ENCODE assay signal across 8 cellular contexts in genomic region chr11:75532200-75532972, GRCh38. TPM values are rescaled to one million over a fixed set of nuclear protein-coding genes. Genes with fewer than 3 reads are reported as not detected.
A peak's percentile ranks its signal among the peaks of the same experiment; 100 is the strongest.
DNase-seq lines count a peak whose midpoint lies in the region; ATAC-seq and TF ChIP-seq lines count a peak whose summit lies in the region.

No MANE protein-coding gene starts in this region.

- H3K79me2 ChIP-seq in PC-9 (ENCODE audit: low read depth) (no peaks in the 10 kb centered on the region), fibroblast of lung (ENCODE audit: control insufficient read depth, insufficient read depth, low read length) (no peaks in the 10 kb centered on the region), neural cell (replicated peaks; ENCODE audit: insufficient read depth, low read length) (no peaks in the 10 kb centered on the region)

- DNase-seq in DMS79 (lab: John Stamatoyannopoulos, UW), result peak; percentile 70
- DNase-seq in PC-9, result peak; percentile 72 to 76
- peak; percentile 81 for DNase-seq in activated T-cell treated with anti-CD3 and anti-CD28 coated beads for 4 hours
- peak; percentile 29 to 51 for DNase-seq in fibroblast of lung (ENCODE audit: low read depth in 2 of 2)
- peak in 38 of 49 donors; percentile 6 to 72 (median 40) for DNase-seq in substantia nigra (lab: John Stamatoyannopoulos, UW)

- ATAC-seq in GM19397 (IDR thresholded peaks at IDR 0.05; ENCODE audit: unreplicated experiment), result no peak

- intact Hi-C loops in PC-9 (cut with micrococcal nuclease; ENCODE audit: unreplicated experiment), result loop anchor here (1.0 to 5.0 kb wide), 4 partner anchors 87 to 252 kb away; no protein-coding TSS in a partner anchor

- no peak overlapping the region for H2AFZ ChIP-seq in PC-9
- no peak overlapping the region for H2AFZ ChIP-seq in fibroblast of lung (ENCODE audit: low read length)
- H2AFZ ChIP-seq in neural cell (ENCODE audit: low read depth, low read length), result no peak overlapping the region

- H3K36me3 ChIP-seq in PC-9 (ENCODE audit: low read depth), result no peaks in the 10 kb centered on the region
- no peaks in the 10 kb centered on the region for H3K36me3 ChIP-seq in fibroblast of lung (ENCODE audit: control insufficient read depth, insufficient read depth, low read length)
- H3K36me3 ChIP-seq in neural cell (ENCODE audit: insufficient read depth, low read length), result no peaks in the 10 kb centered on the region

- TF ChIP-seq CTCF in PC-9 (conservative IDR thresholded peaks at IDR 0.05) (peak; percentile 99), fibroblast of lung (conservative IDR thresholded peaks at IDR 0.05 in 1 of 2, IDR thresholded peaks at IDR 0.05 in 1 of 2; ENCODE audit: low read depth in 1 of 2, low read length in 2 of 2) (peak; percentile 86 to 90), neural cell (IDR thresholded peaks at IDR 0.05; ENCODE audit: poor library complexity, severe bottlenecking) (peak; percentile 93)

- peak; percentile 99 for TF ChIP-seq RAD21 in Ishikawa (IDR thresholded peaks at IDR 0.05; ENCODE audit: low read depth)
- peak; percentile 91 for TF ChIP-seq RAD21 in neural cell (conservative IDR thresholded peaks at IDR 0.05)

- TF ChIP-seq EP300 in Ishikawa (IDR thresholded peaks at IDR 0.05; ENCODE audit: borderline replicate concordance), result no peak
- no peak for TF ChIP-seq EP300 in neural cell (conservative IDR thresholded peaks at IDR 0.05; ENCODE audit: poor library complexity, severe bottlenecking)

- H3K9me2 ChIP-seq in PC-9 (ENCODE audit: insufficient read depth) (no peaks in the 10 kb centered on the region), neural cell (ENCODE audit: insufficient read depth, low read length) (no peaks in the 10 kb centered on the region)

- POLR2A ChIA-PET in PC-9 (lab: Charles Lee; ENCODE audit: unreplicated experiment), result no interaction called here

- H3K27me3 ChIP-seq in PC-9 (ENCODE audit: insufficient read depth, low read depth), result no peaks in the 10 kb centered on the region
- H3K27me3 ChIP-seq in fibroblast of lung (ENCODE audit: control insufficient read depth, insufficient read depth, low read length), result peaks cover 8% of the 10 kb centered on the region
- no peaks in the 10 kb centered on the region for H3K27me3 ChIP-seq in neural cell (ENCODE audit: insufficient read depth, low read depth, low read length)

- H3K4me3 ChIP-seq in PC-9 (no peak overlapping the region), fibroblast of lung (replicated peaks in 1 of 4; ENCODE audit: control extremely low read depth in 1 of 4, insufficient read depth in 1 of 4, low read depth in 3 of 4, low read length in 4 of 4) (no peak overlapping the region), neural cell (ENCODE audit: low read length) (no peak overlapping the region)

- H3F3A ChIP-seq in PC-9 (ENCODE audit: insufficient read depth, low read depth), result peaks cover 21% of the 10 kb centered on the region; the same call in 1 of the 2 replicates
- H3F3A ChIP-seq in neural cell (ENCODE audit: insufficient read depth, low read length, poor library complexity, severe bottlenecking), result peaks cover 6% of the 10 kb centered on the region

- H3K4me1 ChIP-seq in PC-9 (replicated peaks; ENCODE audit: insufficient read depth) (peaks cover 28% of the 10 kb centered on the region), fibroblast of lung (ENCODE audit: control insufficient read depth, extremely low read depth, insufficient read depth, low read length) (peaks cover 3% of the 10 kb centered on the region)

- no TSS peak for BruUV-seq in PC-9 (replicated peaks; lab: Mats Ljungman, UMichigan)

- H3K9ac ChIP-seq in fibroblast of lung (ENCODE audit: insufficient read depth, low read length) (no peak overlapping the region), neural cell (ENCODE audit: low read length) (no peak overlapping the region)

- H3K9me3 ChIP-seq in PC-9 (ENCODE audit: insufficient read depth, low read depth) (no peaks in the 10 kb centered on the region), fibroblast of lung (ENCODE audit: control insufficient read depth, insufficient read depth, low read depth, low read length) (no peaks in the 10 kb centered on the region), neural cell (ENCODE audit: low read length) (no peaks in the 10 kb centered on the region)

- H4K20me1 ChIP-seq in PC-9 (ENCODE audit: insufficient read depth), result no peaks in the 10 kb centered on the region
- H4K20me1 ChIP-seq in fibroblast of lung (ENCODE audit: control insufficient read depth, extremely low read depth, insufficient read depth, low read length), result no peaks in the 10 kb centered on the region
- no peaks in the 10 kb centered on the region for H4K20me1 ChIP-seq in neural cell (ENCODE audit: insufficient read depth)

- no peak overlapping the region for H3K27ac ChIP-seq in PC-9
- H3K27ac ChIP-seq in fibroblast of lung (ENCODE audit: insufficient read depth, low read length), result no peak overlapping the region
- no peak overlapping the region for H3K27ac ChIP-seq in neural cell (ENCODE audit: low read length)
- H3K27ac ChIP-seq in substantia nigra (ENCODE audit: low read depth, low read length, poor library complexity, severe bottlenecking), result no peak overlapping the region

- H3K4me2 ChIP-seq in PC-9 (no peak overlapping the region), fibroblast of lung (ENCODE audit: extremely low read depth, insufficient read depth, low read length) (peak overlapping the region; percentile 15), neural cell (ENCODE audit: low read length) (no peak overlapping the region)

- CTCF ChIA-PET in PC-9 (lab: Charles Lee), result interaction anchor here (0.6 to 1.0 kb wide), 6 partner anchors 12 to 143 kb away, joined by 3 to 14 read pairs (median 4); no protein-coding TSS in a partner anchor

TF ChIP-seq in Ishikawa, 13 proteins besides CTCF, POLR2A, EP300 and RAD21:
- no peak for TF ChIP-seq CREB1 (IDR thresholded peaks at IDR 0.05; ENCODE audit: low read depth)
- TF ChIP-seq FOXM1 (IDR thresholded peaks at IDR 0.05; ENCODE audit: borderline replicate concordance, low read depth), result no peak
- 0 out of 2 replicates have a peak, but pooled peaks have one; percentile 20 for TF ChIP-seq ZBTB7A (IDR thresholded peaks at IDR 0.05; ENCODE audit: low read depth)
- 0 out of 2 replicates have a peak, but pooled peaks have one; percentile 5 for TF ChIP-seq CEBPB (IDR thresholded peaks at IDR 0.05)
- TF ChIP-seq TEAD4 (IDR thresholded peaks at IDR 0.05), result peak; percentile 46; the same call in 1 of the 2 replicates
- no peak for TF ChIP-seq NFIC (IDR thresholded peaks at IDR 0.05)
- TF ChIP-seq TCF12 (IDR thresholded peaks at IDR 0.05; ENCODE audit: low read depth), result 0 out of 2 replicates have a peak, but pooled peaks have one; percentile 27

TF ChIP-seq in neural cell, 6 proteins besides CTCF, POLR2A, EP300 and RAD21:
- TF ChIP-seq POLR2AphosphoS5 (IDR thresholded peaks at IDR 0.05) (no peak), TAF1 (IDR thresholded peaks at IDR 0.05; ENCODE audit: low read depth) (no peak), EZH2 (IDR thresholded peaks at IDR 0.05; ENCODE audit: borderline replicate concordance, insufficient read depth, low read length, poor library complexity, severe bottlenecking) (no peak), MXI1 (conservative IDR thresholded peaks at IDR 0.05; ENCODE audit: poor library complexity, severe bottlenecking) (no peak), REST (IDR thresholded peaks at IDR 0.05; ENCODE audit: borderline replicate concordance) (no peak), SMC3 (conservative IDR thresholded peaks at IDR 0.05; ENCODE audit: poor library complexity) (peak; percentile 95)

RNA-seq across cellular contexts. Expression of gene GDPD5, which starts 6.6 kb away (rescaled TPM):
- 7.9 and 9.9 TPM in 2 replicates for total RNA-seq in PC-9 (2021)
- total RNA-seq in fibroblast of lung, result 2.5 and 3.3 TPM in 2 replicates
- 2.0 and 3.1 TPM in 2 replicates for polyA plus RNA-seq in fibroblast of lung
- polyA plus RNA-seq in fibroblast of lung (2012), result 4.1 and 5.3 TPM in 2 replicates
- 18.1 and 21.0 TPM in 2 replicates for polyA minus RNA-seq in fibroblast of lung (ENCODE audit: low replicate concordance)
- polyA plus RNA-seq in neural cell, result 19.2 and 32.3 TPM in 2 replicates
- polyA minus RNA-seq in neural cell, result 36.0 and 45.5 TPM in 2 replicates

RNA-seq across cellular contexts. Expression of gene SERPINH1, which starts 29.7 kb away (rescaled TPM):
- total RNA-seq in PC-9 (2021) (152 and 180 TPM in 2 replicates), fibroblast of lung (750 and 828 TPM in 2 replicates)
- polyA plus RNA-seq in fibroblast of lung (373 and 491 TPM in 2 replicates), neural cell (16.1 and 17.0 TPM in 2 replicates)
- 777 and 1,001 TPM in 2 replicates for polyA plus RNA-seq in fibroblast of lung (2012)
- polyA minus RNA-seq in fibroblast of lung (ENCODE audit: low replicate concordance) (802 and 1,363 TPM in 2 replicates), neural cell (4.9 TPM in 2 replicates)
